In the genomic region with DNA sequence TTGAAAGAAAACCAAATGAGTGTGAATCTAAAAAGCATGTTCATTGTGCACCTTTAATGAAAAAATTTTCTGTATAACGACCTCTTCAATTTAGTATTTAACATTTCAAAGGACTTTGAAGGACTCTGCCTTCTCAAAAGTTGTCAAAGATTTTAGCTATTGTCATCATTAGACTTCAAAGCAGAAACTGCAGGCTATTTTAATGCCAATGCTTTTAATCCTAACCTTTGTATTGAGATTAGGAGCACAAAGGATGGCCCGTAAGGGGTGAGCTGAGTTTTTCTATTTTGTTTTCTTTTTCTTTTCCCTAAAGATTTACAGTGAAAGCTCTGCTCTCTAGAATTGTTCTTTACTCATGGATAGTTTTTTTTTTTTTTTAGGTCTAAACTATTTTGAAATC, we compare ENCODE assay signal across 7 cellular contexts. TPM values are rescaled to one million over a fixed set of nuclear protein-coding genes. Genes with fewer than 3 reads are reported as not detected.
"Had no signal": no experiment of that assay in that cellular context is flagged by ENCODE, and none has a peak within 500 bp of the region (broad histone marks: within the 10 kb centered on the region; RNA-seq: fewer than 3 reads in every experiment).

No MANE protein-coding gene starts in this region.

- ATAC-seq: HepG2 had no signal

- H3K4me3 ChIP-seq: GM23248 had no signal

- DNase-seq: GM23248, H7, HCEC 1CT, KBM-7 had no signal

- H3K27ac ChIP-seq: GM23248 had no signal

- H3K27ac Mint-ChIP-seq: IgD-negative memory B cell had no signal

- H3K36me3 Mint-ChIP-seq: IgD-negative memory B cell had no signal

- H3K4me1 Mint-ChIP-seq: IgD-negative memory B cell had no signal

- H3K4me3 Mint-ChIP-seq: IgD-negative memory B cell had no signal

RNA-seq across cellular contexts. Expression of a gene that starts 26.5 kb away (rescaled TPM):
- total RNA-seq: GM23248, HT-29 had no signal
- polyA plus RNA-seq: GM23248, IgD-negative memory B cell had no signal
